Comparison of ENCODE assay signal across 1 cellular context in genomic region chr6:135922170-135922569, GRCh38.
A peak's percentile ranks its signal among the peaks of the same experiment; 100 is the strongest.
TF ChIP-seq lines count a peak whose summit lies in the region.

No MANE protein-coding gene starts in this region.

TF ChIP-seq in SK-N-SH, 30 proteins besides CTCF, POLR2A, EP300 and RAD21 (continued from another document):
- TF ChIP-seq PBX3 (IDR thresholded peaks at IDR 0.05): peak; percentile 70
